In genomic region chrX:110449312-110449711, GRCh38 we compare ENCODE assay signal across 6 cellular contexts.
"Had no signal": no experiment of that assay in that cellular context is flagged by ENCODE, and none has a peak within 500 bp of the region (broad histone marks: within the 10 kb centered on the region; RNA-seq: fewer than 3 reads in every experiment).

No MANE protein-coding gene starts in this region.

- H3K27me3 ChIP-seq: MG63, SJCRH30 had no signal

- H3K9me3 ChIP-seq: MG63, SJCRH30 had no signal

- H3K4me3 ChIP-seq: MG63, PC-9, SJCRH30, SK-N-MC had no signal

- DNase-seq: SIG-M5 had no signal

- H3K27ac ChIP-seq: PC-9, RWPE1, SJCRH30, SK-N-MC had no signal

- H3K36me3 ChIP-seq: MG63, SJCRH30 had no signal
